7 cellular contexts compared by ENCODE assay signal in genomic region chr21:29549614-29550013, GRCh38.
"Had no signal": no experiment of that assay in that cellular context is flagged by ENCODE, and none has a peak within 500 bp of the region (broad histone marks: within the 10 kb centered on the region; RNA-seq: fewer than 3 reads in every experiment).

No MANE protein-coding gene starts in this region.

- H3K27ac ChIP-seq: HL-60 had no signal

- H3K27ac Mint-ChIP-seq: IgD-negative memory B cell had no signal

- H3K4me1 Mint-ChIP-seq: IgD-negative memory B cell had no signal

- H3K27me3 Mint-ChIP-seq: IgD-negative memory B cell had no signal

- ATAC-seq: HepG2, K562 had no signal

- H3K4me3 ChIP-seq: K562 had no signal

- H3K4me3 Mint-ChIP-seq: IgD-negative memory B cell had no signal

- DNase-seq: IMR-90, KBM-7, KG1 had no signal
